In the genomic region with DNA sequence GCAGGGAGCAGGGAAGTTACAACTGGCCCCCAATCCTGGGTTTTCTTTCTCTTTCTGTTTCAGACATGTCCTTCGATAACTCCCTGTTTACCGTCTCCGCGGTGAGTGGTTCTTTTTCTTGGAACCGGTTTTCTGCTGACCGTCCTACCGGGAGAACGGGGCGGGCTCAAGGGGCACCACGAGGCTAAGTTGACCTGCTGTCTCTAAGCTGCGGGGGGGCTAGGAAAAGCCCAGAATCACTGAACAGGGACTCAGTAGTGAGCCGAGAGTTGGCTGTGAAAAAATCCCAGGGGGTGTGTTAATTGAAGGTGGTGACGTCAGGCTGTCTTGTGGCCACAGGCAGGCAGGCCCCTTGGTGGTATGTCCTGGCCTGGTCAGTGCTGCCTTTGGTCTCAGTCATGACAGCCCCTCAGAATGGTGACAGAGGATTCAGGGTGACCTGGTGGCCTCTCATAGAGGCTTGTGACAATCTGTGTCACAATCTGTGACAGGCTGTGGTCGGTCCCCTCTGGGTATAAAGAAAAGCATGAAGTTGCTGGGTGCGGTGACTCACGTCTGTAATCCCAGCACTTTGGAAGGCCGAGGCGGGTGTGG, we compare ENCODE assay signal across 10 cellular contexts. TPM values are rescaled to one million over a fixed set of nuclear protein-coding genes. Genes with fewer than 3 reads are reported as not detected.
DNase-seq lines count a peak whose midpoint lies in the region; ATAC-seq and TF ChIP-seq lines count a peak whose summit lies in the region.
"Had no signal": no experiment of that assay in that cellular context is flagged by ENCODE, and none has a peak within 500 bp of the region (broad histone marks: within the 10 kb centered on the region; RNA-seq: fewer than 3 reads in every experiment).

No MANE protein-coding gene starts in this region.

- peaks cover 0 to 20% of the 10 kb centered on the region in 2 donors for H3K4me1 ChIP-seq in left lung
- peaks cover 9 to 13% (median 12%) of the 10 kb centered on the region in 4 donors for H3K4me1 ChIP-seq in upper lobe of left lung

- H3K4me3 ChIP-seq in left lung: no peak overlapping the region
- peak overlapping the region in 2 of 4 donors; percentile 19 to 29 for H3K4me3 ChIP-seq in upper lobe of left lung

- H3K36me3 Mint-ChIP-seq in activated naive CD4-positive, alpha-beta T cell treated with anti-CD3 and anti-CD28 coated beads, Interleukin-2, amount 50 U/mL, for 72 hours: no peaks in the 10 kb centered on the region

- DNase-seq in activated naive CD4-positive, alpha-beta T cell treated with anti-CD3 and anti-CD28 coated beads, Interleukin-2, amount 50 U/mL, for 72 hours (ENCODE audit: low spot score in 2 of 2): no peak
- no peak for DNase-seq in activated naive CD4-positive, alpha-beta T cell treated with anti-CD3 and anti-CD28 coated beads, Interleukin-2, amount 50 U/mL, for 16 hours
- DNase-seq in astrocyte of the hippocampus (ENCODE audit: low read depth, low spot score) (peak; percentile 89), left lung (peak; percentile 25 to 69), upper lobe of left lung (peak in 1 of 2 donors; percentile 93)
- no peak for DNase-seq in stimulated activated naive CD8-positive, alpha-beta T cell treated with anti-CD3 and anti-CD28 coated beads, Interleukin-15, amount 100 ng/mL, for 72 hours
- no peak for DNase-seq in activated CD4-positive, alpha-beta T cell treated with anti-CD3 and anti-CD28 coated beads for 4 hours
- DNase-seq: activated CD4-positive, alpha-beta T cell treated with anti-CD3 and anti-CD28 coated beads for 1 hour; NCI-H345 had no signal

- H3K27me3 Mint-ChIP-seq in stimulated activated naive CD8-positive, alpha-beta T cell treated with anti-CD3 and anti-CD28 coated beads, Interleukin-15, amount 100 ng/mL, for 72 hours: no peaks in the 10 kb centered on the region

- peak in 1 of 2 donors; percentile 13 for ATAC-seq in activated naive CD4-positive, alpha-beta T cell treated with anti-CD3 and anti-CD28 coated beads, Interleukin-2, amount 50 U/mL, for 72 hours
- ATAC-seq in left lung (peak; percentile 73), upper lobe of left lung (ENCODE audit: low FRiP score in 2 of 2) (peak; percentile 34 to 78), GM18868 (IDR thresholded peaks at IDR 0.05; ENCODE audit: unreplicated experiment) (no peak)
- no peak for ATAC-seq in stimulated activated naive CD8-positive, alpha-beta T cell treated with anti-CD3 and anti-CD28 coated beads, Interleukin-15, amount 100 ng/mL, for 72 hours

- no peaks in the 10 kb centered on the region for H3K9me3 Mint-ChIP-seq in activated naive CD4-positive, alpha-beta T cell treated with anti-CD3 and anti-CD28 coated beads, Interleukin-2, amount 50 U/mL, for 72 hours
- no peaks in the 10 kb centered on the region for H3K9me3 Mint-ChIP-seq in stimulated activated naive CD8-positive, alpha-beta T cell treated with anti-CD3 and anti-CD28 coated beads, Interleukin-15, amount 100 ng/mL, for 72 hours

- no peak for TF ChIP-seq CTCF in left lung (IDR thresholded peaks at IDR 0.05)
- no peak for TF ChIP-seq CTCF in upper lobe of left lung (IDR thresholded peaks at IDR 0.05)

- WGBS in upper lobe of left lung, 2 donors: 58 to 71% methylated on average over 17 to 18 of the region's 18 CpGs

- H3K27ac Mint-ChIP-seq in activated naive CD4-positive, alpha-beta T cell treated with anti-CD3 and anti-CD28 coated beads, Interleukin-2, amount 50 U/mL, for 72 hours: peak overlapping the region; percentile 48 to 65
- no peak overlapping the region for H3K27ac Mint-ChIP-seq in stimulated activated naive CD8-positive, alpha-beta T cell treated with anti-CD3 and anti-CD28 coated beads, Interleukin-15, amount 100 ng/mL, for 72 hours

- H3K36me3 ChIP-seq in left lung (peaks cover 0 to 6% of the 10 kb centered on the region in 2 donors), upper lobe of left lung (no peaks in the 10 kb centered on the region)

- TF ChIP-seq EP300 in upper lobe of left lung (IDR thresholded peaks at IDR 0.05): no peak

- H3K27me3 ChIP-seq in left lung (no peaks in the 10 kb centered on the region), upper lobe of left lung (no peaks in the 10 kb centered on the region)

- H3K9me3 ChIP-seq in left lung (no peaks in the 10 kb centered on the region), upper lobe of left lung (no peaks in the 10 kb centered on the region)

- H3K4me1 Mint-ChIP-seq in stimulated activated naive CD8-positive, alpha-beta T cell treated with anti-CD3 and anti-CD28 coated beads, Interleukin-15, amount 100 ng/mL, for 72 hours: peaks cover 24% of the 10 kb centered on the region

- no peak for TF ChIP-seq POLR2A in upper lobe of left lung (IDR thresholded peaks at IDR 0.05)

- intact Hi-C loops in left lung (cut with DNase I): loop anchor here in 1 of 2 donors (10.0 kb wide), 1 partner anchor 88 kb away; no protein-coding TSS in a partner anchor

- H3K4me3 Mint-ChIP-seq in stimulated activated naive CD8-positive, alpha-beta T cell treated with anti-CD3 and anti-CD28 coated beads, Interleukin-15, amount 100 ng/mL, for 72 hours: no peak overlapping the region

- H3K27ac ChIP-seq in left lung: peak overlapping the region; percentile 25 to 26
- peak overlapping the region; percentile 53 to 74 (median 63) for H3K27ac ChIP-seq in upper lobe of left lung

RNA-seq across cellular contexts. Expression of gene CARM1, which starts 8.1 kb away (rescaled TPM):
- total RNA-seq in activated naive CD4-positive, alpha-beta T cell treated with anti-CD3 and anti-CD28 coated beads, Interleukin-2, amount 50 U/mL, for 72 hours: 10 to 100 TPM; 46.4 to 73.6 TPM
- total RNA-seq in left lung: 10 to 100 TPM; 34.4 to 37.1 TPM
- 10 to 100 TPM; 19.0 to 30.6 (median 25.3) TPM for total RNA-seq in upper lobe of left lung

RNA-seq across cellular contexts. Expression of gene C19orf38, which starts 15.0 kb away (rescaled TPM):
- total RNA-seq in activated naive CD4-positive, alpha-beta T cell treated with anti-CD3 and anti-CD28 coated beads, Interleukin-2, amount 50 U/mL, for 72 hours: 1 to 10 TPM; 3.5 to 6.4 TPM
- 10 to 100 TPM in 1 of 2 donors, 1 to 10 TPM in 1; 3.2 to 11.8 TPM for total RNA-seq in left lung
- total RNA-seq in upper lobe of left lung: 10 to 100 TPM in 2 of 6 donors, 1 to 10 TPM in 4; 2.8 to 26.2 (median 6.8) TPM

RNA-seq across cellular contexts. Expression of gene TMED1, which starts 27.2 kb away (rescaled TPM):
- 10 to 100 TPM in 1 of 2 donors, 1 to 10 TPM in 1; 9.7 to 15.0 TPM for total RNA-seq in activated naive CD4-positive, alpha-beta T cell treated with anti-CD3 and anti-CD28 coated beads, Interleukin-2, amount 50 U/mL, for 72 hours
- total RNA-seq in left lung (10 to 100 TPM; 25.4 to 27.0 TPM), upper lobe of left lung (10 to 100 TPM; 11.3 to 40.7 (median 25.1) TPM)

Comparison
In these comparisons a context has a peak if more than half of its experiments do, and no peak if none do; other contexts are left out.
1. ATAC-seq: peak in left lung (single experiment) and upper lobe of left lung (2 of 2); none in stimulated activated naive CD8-positive, alpha-beta T cell treated with anti-CD3 and anti-CD28 coated beads, Interleukin-15, amount 100 ng/mL, for 72 hours (single experiment) and GM18868 (single experiment).
2. DNase-seq: peak in astrocyte of the hippocampus (single experiment) and left lung (2 of 2); none in activated naive CD4-positive, alpha-beta T cell treated with anti-CD3 and anti-CD28 coated beads, Interleukin-2, amount 50 U/mL, for 72 hours (0 of 2), activated naive CD4-positive, alpha-beta T cell treated with anti-CD3 and anti-CD28 coated beads, Interleukin-2, amount 50 U/mL, for 16 hours (single experiment), stimulated activated naive CD8-positive, alpha-beta T cell treated with anti-CD3 and anti-CD28 coated beads, Interleukin-15, amount 100 ng/mL, for 72 hours (0 of 2) and activated CD4-positive, alpha-beta T cell treated with anti-CD3 and anti-CD28 coated beads for 4 hours (0 of 2).
3. H3K27ac Mint-ChIP-seq: peak in activated naive CD4-positive, alpha-beta T cell treated with anti-CD3 and anti-CD28 coated beads, Interleukin-2, amount 50 U/mL, for 72 hours (2 of 2); none in stimulated activated naive CD8-positive, alpha-beta T cell treated with anti-CD3 and anti-CD28 coated beads, Interleukin-15, amount 100 ng/mL, for 72 hours (0 of 2).